8 cellular contexts compared by ENCODE assay signal in genomic region chr1:21490774-21491482, GRCh38. TPM values are rescaled to one million over a fixed set of nuclear protein-coding genes. Genes with fewer than 3 reads are reported as not detected.
DNase-seq lines count a peak whose midpoint lies in the region; ATAC-seq and TF ChIP-seq lines count a peak whose summit lies in the region.
"Had no signal": no experiment of that assay in that cellular context is flagged by ENCODE, and none has a peak within 500 bp of the region (broad histone marks: within the 10 kb centered on the region; RNA-seq: fewer than 3 reads in every experiment).

No MANE protein-coding gene starts in this region.

- H3K4me3 ChIP-seq in DND-41 (ENCODE audit: low read depth in 1 of 2, low read length in 2 of 2), result no peak overlapping the region
- no peak overlapping the region for H3K4me3 ChIP-seq in HL-60 (replicated peaks; ENCODE audit: insufficient read depth, low read length)
- no peak overlapping the region for H3K4me3 ChIP-seq in upper lobe of left lung
- H3K4me3 ChIP-seq in effector memory CD4-positive, alpha-beta T cell (ENCODE audit: insufficient read depth, low read depth, low read length, poor library complexity, severe bottlenecking), result no peak overlapping the region

- H3K9me3 ChIP-seq in DND-41 (ENCODE audit: insufficient read depth, low read length, severe bottlenecking) (peaks cover 5% of the 10 kb centered on the region), upper lobe of left lung (no peaks in the 10 kb centered on the region)
- no peaks in the 10 kb centered on the region for H3K9me3 ChIP-seq in effector memory CD4-positive, alpha-beta T cell (ENCODE audit: control insufficient read depth, low read length)

- peaks cover 3% of the 10 kb centered on the region; the same call in 1 of the 2 replicates for H3K4me1 ChIP-seq in DND-41 (ENCODE audit: insufficient read depth, low read length)
- peaks cover 0 to 10% (median 2%) of the 10 kb centered on the region in 4 donors for H3K4me1 ChIP-seq in upper lobe of left lung
- H3K4me1 ChIP-seq in effector memory CD4-positive, alpha-beta T cell (ENCODE audit: control insufficient read depth, insufficient read depth, low read length, poor library complexity, severe bottlenecking), result peaks cover 3% of the 10 kb centered on the region

- 80 to 93% methylated on average over 8 to 9 of the region's 11 CpGs for WGBS in upper lobe of left lung, 2 donors

- no peak for ATAC-seq in DND-41 (ENCODE audit: insufficient read depth, low read depth)
- ATAC-seq in activated T-cell treated with anti-CD3 and anti-CD28 coated beads, Interleukin-2, amount 50 U/mL, for 4 hours, result peak; percentile 51 to 59
- ATAC-seq in upper lobe of left lung (ENCODE audit: low FRiP score in 2 of 2), result no peak
- no peak for ATAC-seq in HG02798 (IDR thresholded peaks at IDR 0.05; ENCODE audit: poor library complexity, unreplicated experiment)

- H3K4me2 ChIP-seq in DND-41 (ENCODE audit: insufficient read depth, low read length), result no peak overlapping the region

- H3K4me1 Mint-ChIP-seq in activated T-cell treated with anti-CD3 and anti-CD28 coated beads, Interleukin-2, amount 50 U/mL, for 4 hours (ENCODE audit: low read depth), result peaks cover 4% of the 10 kb centered on the region

- no peak overlapping the region for H2AFZ ChIP-seq in DND-41 (ENCODE audit: low read depth, low read length)

- peaks cover 10% of the 10 kb centered on the region for H3K27me3 Mint-ChIP-seq in activated T-cell treated with anti-CD3 and anti-CD28 coated beads, Interleukin-2, amount 50 U/mL, for 4 hours (ENCODE audit: low read depth)

- H3K9me3 Mint-ChIP-seq in activated T-cell treated with anti-CD3 and anti-CD28 coated beads, Interleukin-2, amount 50 U/mL, for 4 hours, result no peaks in the 10 kb centered on the region

- no peak for TF ChIP-seq POLR2A in upper lobe of left lung (IDR thresholded peaks at IDR 0.05)

- H3K27ac ChIP-seq in DND-41 (ENCODE audit: low read length) (no peak overlapping the region), HL-60 (replicated peaks) (no peak overlapping the region), upper lobe of left lung (no peak overlapping the region)
- H3K27ac ChIP-seq in effector memory CD4-positive, alpha-beta T cell (ENCODE audit: insufficient read depth, low read length, poor library complexity, severe bottlenecking), result no peak overlapping the region

- peak; percentile 57 for TF ChIP-seq CTCF in DND-41 (IDR thresholded peaks at IDR 0.05; ENCODE audit: borderline replicate concordance, extremely low read depth, low read length, poor library complexity, severe bottlenecking)
- peak; percentile 29 for TF ChIP-seq CTCF in HL-60 (IDR thresholded peaks at IDR 0.05; ENCODE audit: insufficient read depth, low read length)
- TF ChIP-seq CTCF in upper lobe of left lung (IDR thresholded peaks at IDR 0.05), result peak in 4 of 6 experiments; percentile 8 to 41 (median 28)

- no peaks in the 10 kb centered on the region for H4K20me1 ChIP-seq in DND-41 (ENCODE audit: insufficient read depth, low read length)

- no peak overlapping the region for H3K4me3 Mint-ChIP-seq in activated T-cell treated with anti-CD3 and anti-CD28 coated beads, Interleukin-2, amount 50 U/mL, for 4 hours

- no peaks in the 10 kb centered on the region for H3K27me3 ChIP-seq in DND-41 (ENCODE audit: insufficient read depth, low read length, poor library complexity)
- no peaks in the 10 kb centered on the region for H3K27me3 ChIP-seq in HL-60 (ENCODE audit: insufficient read depth, poor library complexity, severe bottlenecking)
- no peaks in the 10 kb centered on the region for H3K27me3 ChIP-seq in upper lobe of left lung
- no peaks in the 10 kb centered on the region for H3K27me3 ChIP-seq in effector memory CD4-positive, alpha-beta T cell (replicated peaks; ENCODE audit: control insufficient read depth, insufficient read depth, low read length, poor library complexity, severe bottlenecking)

- no peak overlapping the region for H3K9ac ChIP-seq in DND-41 (ENCODE audit: low read depth, low read length)

- DNase-seq in DND-41 (peak; percentile 21), HL-60 (ENCODE audit: low read depth in 1 of 2, low spot score in 1 of 2) (peak in 1 of 2 experiments; percentile 46), iPS-NIHi7 (ENCODE audit: extremely low spot score) (peak; percentile 63), upper lobe of left lung (no peak)
- no peak for DNase-seq in activated T-cell treated with anti-CD3 and anti-CD28 coated beads, Interleukin-2, amount 50 U/mL, for 4 hours
- DNase-seq in effector memory CD4-positive, alpha-beta T cell, result no peak

- H3K79me2 ChIP-seq in DND-41 (ENCODE audit: insufficient read depth, low read length), result no peaks in the 10 kb centered on the region

- TF ChIP-seq EP300 in upper lobe of left lung (IDR thresholded peaks at IDR 0.05), result no peak

- H3K36me3 Mint-ChIP-seq in activated T-cell treated with anti-CD3 and anti-CD28 coated beads, Interleukin-2, amount 50 U/mL, for 4 hours (ENCODE audit: insufficient read depth), result no peaks in the 10 kb centered on the region

- H3K36me3 ChIP-seq in DND-41 (ENCODE audit: insufficient read depth, low read length) (no peaks in the 10 kb centered on the region), upper lobe of left lung (no peaks in the 10 kb centered on the region)
- H3K36me3 ChIP-seq in effector memory CD4-positive, alpha-beta T cell (ENCODE audit: control insufficient read depth, insufficient read depth, low read length), result no peaks in the 10 kb centered on the region

RNA-seq across cellular contexts. Expression of gene ALPL, which starts 18.3 kb away (rescaled TPM):
- under 1 TPM; 0.33 to 0.38 (median 0.34) TPM for total RNA-seq in activated T-cell treated with anti-CD3 and anti-CD28 coated beads, Interleukin-2, amount 50 U/mL, for 4 hours
- 100 to 1,000 TPM in 4 of 6 donors, 10 to 100 TPM in 2; 72.3 to 327 (median 182) TPM for total RNA-seq in upper lobe of left lung
- total RNA-seq: T-helper 2 cell treated with Interferon-gamma antibody and Interleukin-4, amounts not matched to agents 100 ng/mL and 5 ng/mL, for 36 hours had no signal

RNA-seq across cellular contexts. Expression of gene NBPF3, which starts 51.0 kb away (rescaled TPM):
- total RNA-seq in activated T-cell treated with anti-CD3 and anti-CD28 coated beads, Interleukin-2, amount 50 U/mL, for 4 hours, result 1 to 10 TPM; 4.2 to 4.8 (median 4.3) TPM
- total RNA-seq in upper lobe of left lung, result 10 to 100 TPM in 1 of 6 donors, 1 to 10 TPM in 5; 5.9 to 17.3 (median 8.5) TPM

Comparison
In these comparisons a context has a peak if more than half of its experiments do, and no peak if none do; other contexts are left out.
1. ATAC-seq: peak in activated T-cell treated with anti-CD3 and anti-CD28 coated beads, Interleukin-2, amount 50 U/mL, for 4 hours (2 of 2); none in DND-41 (single experiment), upper lobe of left lung (0 of 2) and HG02798 (single experiment).
2. DNase-seq: peak in DND-41 (single experiment) and iPS-NIHi7 (single experiment); none in activated T-cell treated with anti-CD3 and anti-CD28 coated beads, Interleukin-2, amount 50 U/mL, for 4 hours (single experiment), upper lobe of left lung (0 of 2) and effector memory CD4-positive, alpha-beta T cell (0 of 3).
3. RNA of gene ALPL, which starts 18.3 kb away (total RNA-seq): 72.3 to 327 TPM in upper lobe of left lung; 0.33 to 0.38 TPM in activated T-cell treated with anti-CD3 and anti-CD28 coated beads, Interleukin-2, amount 50 U/mL, for 4 hours; every median in the first group is over 10 times any median in the second.
4. Peak in every context shown above with its lines, with median percentiles within 50 percentile points of each other: CTCF ChIP-seq.